Comparison of ENCODE assay signal across 23 cellular contexts in genomic region chr3:39593341-39593740, GRCh38.
"Had no signal": no experiment of that assay in that cellular context is flagged by ENCODE, and none has a peak within 500 bp of the region (broad histone marks: within the 10 kb centered on the region; RNA-seq: fewer than 3 reads in every experiment).

No MANE protein-coding gene starts in this region.

- DNase-seq: natural killer cell; nucleus accumbens; pancreas; right cardiac atrium; right lobe of liver; sigmoid colon; small intestine; stimulated activated CD4-positive, alpha-beta T cell treated with anti-CD3 and anti-CD28 coated beads, Interleukin-15, amount 100 ng/mL, for 24 hours; stimulated activated CD4-positive, alpha-beta T cell treated with anti-CD3 and anti-CD28 coated beads, Interleukin-2, amount 100 ng/mL, for 24 hours; stimulated activated CD4-positive, alpha-beta T cell treated with anti-CD3 and anti-CD28 coated beads, Interleukin-2, amount 100 ng/mL, for 48 hours; stimulated activated CD4-positive, alpha-beta T cell treated with anti-CD3 and anti-CD28 coated beads, Interleukin-4, amount 100 ng/mL, for 24 hours; stimulated activated naive B cell treated with anti-CD40 and anti-IgM and Interleukin-4, amounts not matched to agents 10 μg/mL and 1 μg/mL and 100 μg/mL, for 72 hours; stimulated activated naive CD4-positive, alpha-beta T cell treated with Interleukin-2 at 50 U/mL for 16 hours; stomach; thyroid gland; trophoblast cell; upper lobe of left lung had no signal

- H3K27ac ChIP-seq: neutrophil, pancreas, prostate gland, right lobe of liver, sigmoid colon, stomach, thoracic aorta, thyroid gland, tibial nerve, upper lobe of left lung, vagina had no signal

- H3K4me1 ChIP-seq: pancreas, prostate gland, right lobe of liver, sigmoid colon, stomach, thyroid gland, tibial nerve, upper lobe of left lung, vagina had no signal

- ATAC-seq: natural killer cell; pancreas; right cardiac atrium; right lobe of liver; stimulated activated effector memory CD8-positive, alpha-beta T cell treated with anti-CD3 and anti-CD28 coated beads, Interleukin-12 subunit alpha, Interleukin-12 subunit beta, amount 100 ng/mL, for 72 hours; stimulated activated naive B cell treated with anti-CD40 and anti-IgM and Interleukin-4, amounts not matched to agents 10 μg/mL and 1 μg/mL and 100 μg/mL, for 72 hours had no signal

- H3K9me3 ChIP-seq: neutrophil, pancreas, prostate gland, right lobe of liver, sigmoid colon, stomach, thoracic aorta, thyroid gland, tibial nerve, upper lobe of left lung, vagina had no signal

- H3K27me3 ChIP-seq: neutrophil, pancreas, right lobe of liver, sigmoid colon, stomach, thyroid gland, tibial nerve, upper lobe of left lung, vagina had no signal

- H3K36me3 ChIP-seq: neutrophil, pancreas, prostate gland, right lobe of liver, sigmoid colon, stomach, thoracic aorta, thyroid gland, tibial nerve, upper lobe of left lung, vagina had no signal

- H3K4me3 ChIP-seq: pancreas, prostate gland, right lobe of liver, sigmoid colon, stomach, thoracic aorta, thyroid gland, tibial nerve, upper lobe of left lung, vagina had no signal
